21 cellular contexts compared by ENCODE assay signal in the genomic region with DNA sequence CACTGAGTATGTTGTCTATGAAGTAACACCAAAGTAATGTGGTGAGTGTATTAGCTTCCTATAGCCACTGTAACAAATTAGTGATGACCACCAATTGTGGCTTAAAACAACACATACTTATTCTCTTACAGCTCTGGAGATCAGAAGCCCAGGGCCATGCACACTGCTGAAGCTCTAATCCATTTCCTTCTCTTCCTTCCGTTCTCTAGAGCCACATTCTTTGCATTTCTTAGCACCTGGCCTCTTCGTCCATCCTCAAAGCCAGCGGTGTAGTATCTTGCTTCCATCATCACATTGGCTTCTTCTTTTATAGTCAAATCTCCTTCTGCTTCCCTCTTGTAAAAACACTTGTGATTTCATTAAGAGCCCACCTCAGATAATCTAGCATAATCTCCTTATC.
DNase-seq lines count a peak whose midpoint lies in the region; ATAC-seq and TF ChIP-seq lines count a peak whose summit lies in the region.
"Had no signal": no experiment of that assay in that cellular context is flagged by ENCODE, and none has a peak within 500 bp of the region (broad histone marks: within the 10 kb centered on the region; RNA-seq: fewer than 3 reads in every experiment).

No MANE protein-coding gene starts in this region.

- ATAC-seq in GM23338, result no peak

- H3K27me3 ChIP-seq in BLaER1 treated with 17β-estradiol and CSF1 and Interleukin-3, amounts not matched to agents 10 nM and 100 nM, result no peaks in the 10 kb centered on the region
- no peaks in the 10 kb centered on the region for H3K27me3 ChIP-seq in GM23338 (ENCODE audit: insufficient read depth)
- no peaks in the 10 kb centered on the region for H3K27me3 ChIP-seq in sigmoid colon
- H3K27me3 ChIP-seq: Peyer's patch had no signal

- no peak for TF ChIP-seq CTCF in GM23338 (conservative IDR thresholded peaks at IDR 0.05; ENCODE audit: low read depth in 2 of 2)
- TF ChIP-seq CTCF in sigmoid colon (IDR thresholded peaks at IDR 0.05), result no peak

- no peak overlapping the region for H3K27ac Mint-ChIP-seq in GM23338
- H3K27ac Mint-ChIP-seq in activated CD4-positive, alpha-beta T cell treated with anti-CD3 and anti-CD28 coated beads, Interleukin-2, amount 10 ng/mL, durations not matched to agents 7 days and 5 days, result no peak overlapping the region
- H3K27ac Mint-ChIP-seq: B cell; CD4-positive, CD25-positive, alpha-beta regulatory T cell had no signal

- H3K4me1 ChIP-seq in BLaER1 treated with 17β-estradiol and CSF1 and Interleukin-3, amounts not matched to agents 10 nM and 100 nM, result peaks cover 62 to 77% (median 67%) of the 10 kb centered on the region in 10 experiments
- H3K4me1 ChIP-seq in GM23338 (ENCODE audit: insufficient read depth) (peaks cover 7% of the 10 kb centered on the region; the same call in 1 of the 2 replicates), sigmoid colon (peaks cover 0 to 1% (median 0%) of the 10 kb centered on the region in 4 donors)
- H3K4me1 ChIP-seq: Peyer's patch had no signal

- H3F3A ChIP-seq in GM23338 (replicated peaks; ENCODE audit: low read depth), result no peaks in the 10 kb centered on the region

- no peak overlapping the region for H3K9ac ChIP-seq in BLaER1 treated with 17β-estradiol and CSF1 and Interleukin-3, amounts not matched to agents 10 nM and 100 nM

- CTCF ChIA-PET in activated CD4-positive, alpha-beta T cell treated with anti-CD3 and anti-CD28 coated beads, Interleukin-2, amount 10 ng/mL, durations not matched to agents 7 days and 5 days (lab: Charles Lee), result interaction anchor here (0.6 kb wide), 1 partner anchor 437 kb away, joined by 3 read pairs; no protein-coding TSS in a partner anchor

- H2AFZ ChIP-seq in GM23338, result no peak overlapping the region

- H3K27me3 Mint-ChIP-seq in GM23338 (ENCODE audit: insufficient read depth, low read depth, poor library complexity), result peaks cover 3% of the 10 kb centered on the region
- peaks cover 11% of the 10 kb centered on the region for H3K27me3 Mint-ChIP-seq in activated CD4-positive, alpha-beta T cell treated with anti-CD3 and anti-CD28 coated beads, Interleukin-2, amount 10 ng/mL, durations not matched to agents 7 days and 5 days

- intact Hi-C loops in sigmoid colon (cut with DNase I), result no loop called here

- no peak overlapping the region for H3K4me3 ChIP-seq in BLaER1 treated with 17β-estradiol and CSF1 and Interleukin-3, amounts not matched to agents 10 nM and 100 nM
- H3K4me3 ChIP-seq in GM23338 (no peak overlapping the region), sigmoid colon (no peak overlapping the region)
- H3K4me3 ChIP-seq: Peyer's patch had no signal

- TF ChIP-seq POLR2A in sigmoid colon (IDR thresholded peaks at IDR 0.05), result no peak

- H3K79me2 ChIP-seq in GM23338 (replicated peaks; ENCODE audit: insufficient read depth), result no peaks in the 10 kb centered on the region

- peaks cover 13% of the 10 kb centered on the region for H3K4me1 Mint-ChIP-seq in GM23338
- peaks cover 28% of the 10 kb centered on the region for H3K4me1 Mint-ChIP-seq in activated CD4-positive, alpha-beta T cell treated with anti-CD3 and anti-CD28 coated beads, Interleukin-2, amount 10 ng/mL, durations not matched to agents 7 days and 5 days

- POLR2A ChIA-PET in activated CD4-positive, alpha-beta T cell treated with anti-CD3 and anti-CD28 coated beads, Interleukin-2, amount 10 ng/mL, durations not matched to agents 7 days and 5 days (lab: Charles Lee), result no interaction called here

- peak overlapping the region; percentile 16 to 84 (median 47); a peak in 21 of 22 replicates for H3K4me2 ChIP-seq in BLaER1 treated with 17β-estradiol and CSF1 and Interleukin-3, amounts not matched to agents 10 nM and 100 nM
- no peak overlapping the region for H3K4me2 ChIP-seq in GM23338

- peaks cover 0 to 45% (median 26%) of the 10 kb centered on the region in 11 experiments; a peak in 15 of 22 replicates for H3K9me3 ChIP-seq in BLaER1 treated with 17β-estradiol and CSF1 and Interleukin-3, amounts not matched to agents 10 nM and 100 nM (replicated peaks in 1 of 11)
- H3K9me3 ChIP-seq in sigmoid colon, result no peaks in the 10 kb centered on the region
- H3K9me3 ChIP-seq: Peyer's patch had no signal

- WGBS in sigmoid colon, 2 donors, result 87 to 90% methylated on average over 3 of the region's 3 CpGs

- H3K4me3 Mint-ChIP-seq in GM23338, result no peak overlapping the region
- H3K4me3 Mint-ChIP-seq in activated CD4-positive, alpha-beta T cell treated with anti-CD3 and anti-CD28 coated beads, Interleukin-2, amount 10 ng/mL, durations not matched to agents 7 days and 5 days, result no peak overlapping the region
- H3K4me3 Mint-ChIP-seq: B cell; CD4-positive, CD25-positive, alpha-beta regulatory T cell had no signal

- 0 out of 22 replicates have a peak, but pooled peaks cover 0 to 5% (median 0%) of the 10 kb centered on the region in 11 experiments for H3K36me3 ChIP-seq in BLaER1 treated with 17β-estradiol and CSF1 and Interleukin-3, amounts not matched to agents 10 nM and 100 nM
- H3K36me3 ChIP-seq in GM23338 (ENCODE audit: insufficient read depth) (no peaks in the 10 kb centered on the region), sigmoid colon (no peaks in the 10 kb centered on the region)
- H3K36me3 ChIP-seq: Peyer's patch had no signal

- no peaks in the 10 kb centered on the region for H4K20me1 ChIP-seq in BLaER1 treated with 17β-estradiol and CSF1 and Interleukin-3, amounts not matched to agents 10 nM and 100 nM
- no peaks in the 10 kb centered on the region for H4K20me1 ChIP-seq in GM23338 (replicated peaks; ENCODE audit: insufficient read depth)

- H3K9me2 ChIP-seq in GM23338 (ENCODE audit: insufficient read depth), result no peaks in the 10 kb centered on the region; the same call in 1 of the 2 replicates

- peak overlapping the region in 8 of 11 experiments; percentile 46 to 99 (median 94); a peak in 15 of 22 replicates for H3K27ac ChIP-seq in BLaER1 treated with 17β-estradiol and CSF1 and Interleukin-3, amounts not matched to agents 10 nM and 100 nM
- H3K27ac ChIP-seq in GM23338 (ENCODE audit: low read depth), result no peak overlapping the region
- H3K27ac ChIP-seq in sigmoid colon, result no peak overlapping the region
- H3K27ac ChIP-seq: Peyer's patch had no signal

- DNase-seq in GM23338 (ENCODE audit: low spot score) (peak; percentile 54), RPMI7951 (ENCODE audit: low read depth) (peak; percentile 32), kidney tubule cell (ENCODE audit: low spot score) (peak; percentile 47), sigmoid colon (no peak), COLO668 (lab: John Stamatoyannopoulos, UW; ENCODE audit: unreplicated experiment) (no peak)
- DNase-seq in activated CD4-positive, alpha-beta T cell treated with anti-CD3 and anti-CD28 coated beads, Interleukin-2, amount 10 ng/mL, durations not matched to agents 7 days and 5 days, result no peak
- DNase-seq: CD4-positive, CD25-positive, alpha-beta regulatory T cell; COR-L47; DMS79; GOT3; Kasumi-1; MM.1S; NCI-H1092 treated with DMSO at 0.1 percent for 48 hours; NCI-H1436 treated with DMSO at 0.1 percent for 48 hours; NCI-H1930; NCI-H2227 treated with DMSO at 0.1 percent for 48 hours; NCI-H510A; NCI-H774; Peyer's patch had no signal

- TF ChIP-seq EP300 in sigmoid colon (IDR thresholded peaks at IDR 0.05), result no peak

- peaks cover 3% of the 10 kb centered on the region; the same call in 2 of the 3 replicates for H3K9me3 Mint-ChIP-seq in GM23338
- H3K9me3 Mint-ChIP-seq in activated CD4-positive, alpha-beta T cell treated with anti-CD3 and anti-CD28 coated beads, Interleukin-2, amount 10 ng/mL, durations not matched to agents 7 days and 5 days, result no peaks in the 10 kb centered on the region

- H3K36me3 Mint-ChIP-seq in GM23338 (ENCODE audit: low read depth), result no peaks in the 10 kb centered on the region
- H3K36me3 Mint-ChIP-seq in activated CD4-positive, alpha-beta T cell treated with anti-CD3 and anti-CD28 coated beads, Interleukin-2, amount 10 ng/mL, durations not matched to agents 7 days and 5 days (ENCODE audit: low read depth), result no peaks in the 10 kb centered on the region

TF ChIP-seq in GM23338, 12 proteins besides CTCF, POLR2A, EP300 and RAD21 (continues in another document):
- TF ChIP-seq EZH2phosphoT487 (IDR thresholded peaks at IDR 0.05; ENCODE audit: unreplicated experiment), result no peak

Comparison
In these comparisons a context has a peak if more than half of its experiments do, and no peak if none do; other contexts are left out.
1. H3K27ac ChIP-seq: peak in BLaER1 treated with 17β-estradiol and CSF1 and Interleukin-3, amounts not matched to agents 10 nM and 100 nM (8 of 11); none in GM23338 (single experiment) and sigmoid colon (0 of 4).
2. DNase-seq: peak in GM23338 (single experiment), RPMI7951 (single experiment) and kidney tubule cell (single experiment); none in sigmoid colon (single experiment), activated CD4-positive, alpha-beta T cell treated with anti-CD3 and anti-CD28 coated beads, Interleukin-2, amount 10 ng/mL, durations not matched to agents 7 days and 5 days (single experiment) and COLO668 (single experiment).